Comparison of ENCODE assay signal across 4 cellular contexts in the genomic region with DNA sequence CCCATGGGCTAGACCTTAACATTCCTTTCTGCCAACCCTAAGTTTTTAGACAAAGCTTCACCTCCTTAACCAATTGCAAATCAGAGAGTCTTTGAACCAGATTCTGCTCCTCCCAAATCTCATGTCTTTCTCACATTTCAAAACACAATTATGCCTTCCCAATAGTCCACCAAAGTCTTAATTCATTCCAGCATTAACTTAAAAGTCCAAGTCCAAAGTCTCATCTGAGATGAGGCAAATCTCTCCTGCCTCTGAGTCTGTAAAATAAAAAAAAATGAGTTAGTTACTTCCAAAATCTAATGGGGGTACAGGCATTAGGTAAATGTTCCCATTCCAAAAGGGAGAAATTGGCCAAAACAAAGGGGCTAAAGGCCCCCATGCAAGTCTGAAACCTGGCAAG. TPM values are rescaled to one million over a fixed set of nuclear protein-coding genes. Genes with fewer than 3 reads are reported as not detected.
"Had no signal": no experiment of that assay in that cellular context is flagged by ENCODE, and none has a peak within 500 bp of the region (broad histone marks: within the 10 kb centered on the region; RNA-seq: fewer than 3 reads in every experiment).

No MANE protein-coding gene starts in this region.

- H3K4me3 ChIP-seq: GM12878 had no signal

- ATAC-seq: GM12878 had no signal

- DNase-seq: GDM1, GF-D8 had no signal

RNA-seq across cellular contexts. Expression of a gene that starts 43.8 kb away (rescaled TPM):
- total RNA-seq: G401 had no signal
